In genomic region chr9:134327671-134328231, GRCh38 we compare ENCODE assay signal across 8 cellular contexts. TPM values are rescaled to one million over a fixed set of nuclear protein-coding genes. Genes with fewer than 3 reads are reported as not detected.
DNase-seq lines count a peak whose midpoint lies in the region; TF ChIP-seq lines count a peak whose summit lies in the region.

No MANE protein-coding gene starts in this region.

- H3K79me2 ChIP-seq in Karpas-422 (ENCODE audit: low read length): no peaks in the 10 kb centered on the region

- H3K4me2 ChIP-seq in Karpas-422 (ENCODE audit: low read depth, low read length, poor library complexity, severe bottlenecking): no peak overlapping the region

- CTCF ChIA-PET in activated naive CD4-positive, alpha-beta T cell treated with anti-CD3 and anti-CD28 coated beads, Interleukin-2, amount 10 ng/mL, durations not matched to agents 7 days and 5 days (lab: Charles Lee): no interaction called here

- no peaks in the 10 kb centered on the region for H3K36me3 ChIP-seq in endocrine pancreas (ENCODE audit: control insufficient read depth, insufficient read depth, low read length)
- no peaks in the 10 kb centered on the region for H3K36me3 ChIP-seq in mucosa of rectum (ENCODE audit: control insufficient read depth in 2 of 2, insufficient read depth in 2 of 2, low read length in 2 of 2)
- H3K36me3 ChIP-seq in uterus: no peaks in the 10 kb centered on the region
- H3K36me3 ChIP-seq in Karpas-422 (ENCODE audit: insufficient read depth, low read length): no peaks in the 10 kb centered on the region

- H2AFZ ChIP-seq in Karpas-422 (ENCODE audit: low read length): no peak overlapping the region

- peaks cover 2% of the 10 kb centered on the region for H3K4me1 Mint-ChIP-seq in activated naive CD4-positive, alpha-beta T cell treated with anti-CD3 and anti-CD28 coated beads, Interleukin-2, amount 10 ng/mL, durations not matched to agents 7 days and 5 days

- H3K4me3 Mint-ChIP-seq in activated naive CD4-positive, alpha-beta T cell treated with anti-CD3 and anti-CD28 coated beads, Interleukin-2, amount 10 ng/mL, durations not matched to agents 7 days and 5 days: peak overlapping the region; percentile 28

- no peaks in the 10 kb centered on the region for H4K20me1 ChIP-seq in Karpas-422 (ENCODE audit: insufficient read depth, low read depth, low read length)

- no peaks in the 10 kb centered on the region for H3K4me1 ChIP-seq in endocrine pancreas (ENCODE audit: control insufficient read depth, insufficient read depth, low read length)
- peaks cover 70 to 77% of the 10 kb centered on the region in 2 donors for H3K4me1 ChIP-seq in mucosa of rectum (ENCODE audit: control insufficient read depth in 2 of 2, insufficient read depth in 2 of 2, low read length in 2 of 2)
- H3K4me1 ChIP-seq in uterus: peaks cover 2 to 27% of the 10 kb centered on the region in 2 donors
- no peaks in the 10 kb centered on the region for H3K4me1 ChIP-seq in Karpas-422 (ENCODE audit: low read length)

- no peaks in the 10 kb centered on the region for H3K9me3 ChIP-seq in endocrine pancreas (ENCODE audit: control insufficient read depth, low read length)
- no peaks in the 10 kb centered on the region for H3K9me3 ChIP-seq in mucosa of rectum (ENCODE audit: control insufficient read depth in 2 of 2, low read length in 2 of 2)
- H3K9me3 ChIP-seq in uterus: no peaks in the 10 kb centered on the region
- no peaks in the 10 kb centered on the region for H3K9me3 ChIP-seq in Karpas-422 (ENCODE audit: low read length)

- H3K36me3 Mint-ChIP-seq in activated naive CD4-positive, alpha-beta T cell treated with anti-CD3 and anti-CD28 coated beads, Interleukin-2, amount 10 ng/mL, durations not matched to agents 7 days and 5 days: no peaks in the 10 kb centered on the region

- H3K9me3 Mint-ChIP-seq in activated naive CD4-positive, alpha-beta T cell treated with anti-CD3 and anti-CD28 coated beads, Interleukin-2, amount 10 ng/mL, durations not matched to agents 7 days and 5 days: no peaks in the 10 kb centered on the region

- H3K27ac Mint-ChIP-seq in activated naive CD4-positive, alpha-beta T cell treated with anti-CD3 and anti-CD28 coated beads, Interleukin-2, amount 10 ng/mL, durations not matched to agents 7 days and 5 days: no peak overlapping the region

- no peak for DNase-seq in activated naive CD4-positive, alpha-beta T cell treated with anti-CD3 and anti-CD28 coated beads, Interleukin-2, amount 10 ng/mL, durations not matched to agents 7 days and 5 days
- no peak for DNase-seq in activated naive CD4-positive, alpha-beta T cell treated with Interleukin-2 at 50 U/mL for 16 hours
- DNase-seq in uterus: no peak
- no peak for DNase-seq in Karpas-422
- no peak for DNase-seq in NCI-H146 treated with DMSO at 0.1 percent for 48 hours (lab: John Stamatoyannopoulos, UW; ENCODE audit: unreplicated experiment)
- no peak for DNase-seq in cerebellum (ENCODE audit: low spot score)

- no peaks in the 10 kb centered on the region for H3K9me2 ChIP-seq in Karpas-422 (replicated peaks; ENCODE audit: insufficient read depth, low read length)

- peaks cover 72% of the 10 kb centered on the region for H3K27me3 Mint-ChIP-seq in activated naive CD4-positive, alpha-beta T cell treated with anti-CD3 and anti-CD28 coated beads, Interleukin-2, amount 10 ng/mL, durations not matched to agents 7 days and 5 days

- TF ChIP-seq CTCF in uterus (IDR thresholded peaks at IDR 0.05): no peak

- intact Hi-C loops in uterus (cut with DNase I; ENCODE audit: low total_unique reads): loop anchor here (10.0 kb wide), 1 partner anchor 77 kb away; no protein-coding TSS in a partner anchor

- H3K27me3 ChIP-seq in endocrine pancreas (ENCODE audit: control insufficient read depth, insufficient read depth, low read length) (no peaks in the 10 kb centered on the region), mucosa of rectum (ENCODE audit: control insufficient read depth in 2 of 2, insufficient read depth in 2 of 2, low read length in 2 of 2) (no peaks in the 10 kb centered on the region), uterus (no peaks in the 10 kb centered on the region), Karpas-422 (ENCODE audit: low read length) (no peaks in the 10 kb centered on the region)

- H3K27ac ChIP-seq in mucosa of rectum (ENCODE audit: low read depth in 2 of 2, low read length in 2 of 2) (peak overlapping the region; percentile 92 to 97), uterus (peak overlapping the region; percentile 76 to 91), Karpas-422 (ENCODE audit: low read length) (no peak overlapping the region)

- H3K9ac ChIP-seq in endocrine pancreas (ENCODE audit: control insufficient read depth, insufficient read depth, low read length) (peak overlapping the region; percentile 86), mucosa of rectum (ENCODE audit: low read depth in 1 of 2, low read length in 2 of 2) (peak overlapping the region; percentile 86 to 89), Karpas-422 (ENCODE audit: low read length) (no peak overlapping the region)

- H3K4me3 ChIP-seq in endocrine pancreas (ENCODE audit: control insufficient read depth, insufficient read depth, low read length) (peak overlapping the region; percentile 39), mucosa of rectum (ENCODE audit: low read length in 2 of 2) (peak overlapping the region; percentile 77 to 78), uterus (peak overlapping the region; percentile 74 to 95), Karpas-422 (ENCODE audit: low read length) (no peak overlapping the region)

- TF ChIP-seq POLR2A in uterus (IDR thresholded peaks at IDR 0.05): no peak

RNA-seq across cellular contexts. Expression of gene RXRA, which starts 1.5 kb away (rescaled TPM):
- total RNA-seq in uterus (10 to 100 TPM; 17.1 to 84.6 (median 24.0) TPM), cerebellum (5.7 TPM)
- total RNA-seq in Karpas-422 (2014; rRNA removed; shearing (Covaris generic); ENCODE audit: low replicate concordance): not detected in 2 replicates
